ENCODE assay signal across 19 cellular contexts in the genomic region with DNA sequence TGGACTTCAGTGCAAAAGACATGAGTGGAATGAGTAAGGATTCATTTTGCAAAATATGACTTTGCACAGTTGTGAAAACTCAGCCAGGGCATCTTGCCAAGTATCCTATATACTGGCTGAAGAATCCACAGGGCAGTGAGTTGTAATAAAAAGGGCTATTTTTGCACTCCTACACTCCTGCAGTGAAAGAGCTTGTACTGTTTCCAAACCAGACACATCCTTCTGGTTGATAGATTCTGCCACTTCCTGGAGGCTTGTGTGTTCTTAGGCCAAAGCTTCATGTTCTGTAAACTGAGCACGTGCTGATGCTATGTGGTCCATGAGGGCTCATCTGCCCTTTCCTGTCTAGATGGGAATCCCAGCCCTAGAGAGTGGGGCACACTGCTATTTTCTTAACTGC. TPM values are rescaled to one million over a fixed set of nuclear protein-coding genes. Genes with fewer than 3 reads are reported as not detected.
DNase-seq lines count a peak whose midpoint lies in the region; ATAC-seq and TF ChIP-seq lines count a peak whose summit lies in the region.
"Had no signal": no experiment of that assay in that cellular context is flagged by ENCODE, and none has a peak within 500 bp of the region (broad histone marks: within the 10 kb centered on the region; RNA-seq: fewer than 3 reads in every experiment).

No MANE protein-coding gene starts in this region.

- no peak overlapping the region for H3K14ac ChIP-seq in mesenchymal stem cell (ENCODE audit: low read length in 2 of 2)

- H4K91ac ChIP-seq in mesenchymal stem cell (ENCODE audit: low read length), result no peak overlapping the region

- no peak overlapping the region for H2AK5ac ChIP-seq in mesenchymal stem cell (ENCODE audit: low read length, severe bottlenecking)

- 5% methylated on average over 1 of the region's 1 CpG for WGBS in mesenchymal stem cell
- 18 to 56% (median 28%) methylated on average over 1 of the region's 1 CpG for WGBS in spleen, 5 donors

- intact Hi-C loops in spleen (cut with DNase I; ENCODE audit: low total_unique reads), result no loop called here

- no peaks in the 10 kb centered on the region for H3K9me3 Mint-ChIP-seq in activated T-cell treated with anti-CD3 and anti-CD28 coated beads, Interleukin-2, amount 50 U/mL, for 4 hours
- H3K9me3 Mint-ChIP-seq: activated CD4-positive, alpha-beta memory T cell treated with anti-CD3 and anti-CD28 coated beads, Interleukin-2, amount 10 ng/mL, durations not matched to agents 7 days and 5 days; CD14-positive monocyte; H9 had no signal

- TF ChIP-seq POLR2A in spleen (IDR thresholded peaks at IDR 0.05), result no peak

- DNase-seq in EH (ENCODE audit: low read depth), result peak; percentile 60
- peak; percentile 6 for DNase-seq in LHCN-M2 (ENCODE audit: low read depth)
- peak; percentile 44 for DNase-seq in cerebellum (ENCODE audit: low spot score)
- peak; percentile 55 for DNase-seq in mesenchymal stem cell
- DNase-seq in activated T-cell treated with anti-CD3 and anti-CD28 coated beads, Interleukin-2, amount 50 U/mL, for 4 hours, result no peak
- no peak for DNase-seq in spleen
- no peak for DNase-seq in GM19240 (ENCODE audit: insufficient read length, low spot score)
- DNase-seq: activated CD4-positive, alpha-beta memory T cell treated with anti-CD3 and anti-CD28 coated beads, Interleukin-2, amount 10 ng/mL, durations not matched to agents 7 days and 5 days; DND-41; H9; hippocampal formation; left cardiac atrium; naive thymus-derived CD4-positive, alpha-beta T cell; NCI-H2081; SIG-M5; stimulated activated CD4-positive, alpha-beta T cell treated with anti-CD3 and anti-CD28 coated beads, Interleukin-1b, Interleukin-23, amount 100 ng/mL, for 48 hours; thyroid gland had no signal

- no peaks in the 10 kb centered on the region for H3K27me3 Mint-ChIP-seq in activated T-cell treated with anti-CD3 and anti-CD28 coated beads, Interleukin-2, amount 50 U/mL, for 4 hours (ENCODE audit: low read depth)
- H3K27me3 Mint-ChIP-seq: activated CD4-positive, alpha-beta memory T cell treated with anti-CD3 and anti-CD28 coated beads, Interleukin-2, amount 10 ng/mL, durations not matched to agents 7 days and 5 days had no signal

- H3K4me1 Mint-ChIP-seq in activated T-cell treated with anti-CD3 and anti-CD28 coated beads, Interleukin-2, amount 50 U/mL, for 4 hours (ENCODE audit: low read depth), result no peaks in the 10 kb centered on the region
- H3K4me1 Mint-ChIP-seq: CD14-positive monocyte had no signal

- no peaks in the 10 kb centered on the region for H3K36me3 Mint-ChIP-seq in activated T-cell treated with anti-CD3 and anti-CD28 coated beads, Interleukin-2, amount 50 U/mL, for 4 hours (ENCODE audit: insufficient read depth)
- H3K36me3 Mint-ChIP-seq: CD14-positive monocyte; naive thymus-derived CD4-positive, alpha-beta T cell had no signal

- H3K4me2 ChIP-seq in mesenchymal stem cell (ENCODE audit: low read length, poor library complexity, severe bottlenecking), result no peak overlapping the region

- H2BK5ac ChIP-seq in mesenchymal stem cell (ENCODE audit: low read depth, low read length, poor library complexity, severe bottlenecking), result no peak overlapping the region

- H3K18ac ChIP-seq in mesenchymal stem cell (ENCODE audit: low read depth in 1 of 2, low read length in 2 of 2), result peak overlapping the region in 1 of 2 experiments; percentile 1

- H3K4me1 ChIP-seq in mesenchymal stem cell (ENCODE audit: control insufficient read depth, insufficient read depth, low read depth, low read length) (peaks cover 16% of the 10 kb centered on the region), spleen (no peaks in the 10 kb centered on the region)

- no peaks in the 10 kb centered on the region for H3K9me3 ChIP-seq in mesenchymal stem cell (ENCODE audit: control insufficient read depth, low read length)
- no peaks in the 10 kb centered on the region for H3K9me3 ChIP-seq in spleen
- H3K9me3 ChIP-seq: thyroid gland had no signal

- no peaks in the 10 kb centered on the region for H3K27me3 ChIP-seq in mesenchymal stem cell (ENCODE audit: control insufficient read depth in 1 of 2, insufficient read depth in 1 of 2, low read length in 2 of 2)
- H3K27me3 ChIP-seq in spleen (replicated peaks in 1 of 7), result no peaks in the 10 kb centered on the region
- H3K27me3 ChIP-seq: thyroid gland had no signal

- no peak overlapping the region for H3K23ac ChIP-seq in mesenchymal stem cell (ENCODE audit: low read length in 2 of 2)

- no peak overlapping the region for H3K4ac ChIP-seq in mesenchymal stem cell (ENCODE audit: low read depth in 1 of 2, low read length in 2 of 2)

- no peak overlapping the region for H3K4me3 Mint-ChIP-seq in activated T-cell treated with anti-CD3 and anti-CD28 coated beads, Interleukin-2, amount 50 U/mL, for 4 hours
- H3K4me3 Mint-ChIP-seq: activated CD4-positive, alpha-beta memory T cell treated with anti-CD3 and anti-CD28 coated beads, Interleukin-2, amount 10 ng/mL, durations not matched to agents 7 days and 5 days; CD14-positive monocyte; H9; naive thymus-derived CD4-positive, alpha-beta T cell had no signal

- no peak overlapping the region for H4K8ac ChIP-seq in mesenchymal stem cell (ENCODE audit: low read length)

- no peak for TF ChIP-seq CTCF in spleen (IDR thresholded peaks at IDR 0.05 in 8 of 11, conservative IDR thresholded peaks at IDR 0.05 in 3 of 11)

- no peak overlapping the region for H2BK120ac ChIP-seq in mesenchymal stem cell (ENCODE audit: low read depth, low read length)

- H2BK12ac ChIP-seq in mesenchymal stem cell (ENCODE audit: low read length in 2 of 2), result no peak overlapping the region

- no peaks in the 10 kb centered on the region for H3K79me1 ChIP-seq in mesenchymal stem cell (replicated peaks; ENCODE audit: low read length, poor library complexity, severe bottlenecking)

- H3K36me3 ChIP-seq in mesenchymal stem cell (ENCODE audit: control insufficient read depth in 1 of 2, insufficient read depth in 2 of 2, low read depth in 1 of 2, low read length in 2 of 2) (no peaks in the 10 kb centered on the region), spleen (no peaks in the 10 kb centered on the region)
- H3K36me3 ChIP-seq: thyroid gland had no signal

- H3K9ac ChIP-seq in mesenchymal stem cell (ENCODE audit: low read length), result no peak overlapping the region

- H3K27ac ChIP-seq in mesenchymal stem cell (ENCODE audit: low read length, poor library complexity, severe bottlenecking), result no peak overlapping the region
- H3K27ac ChIP-seq in spleen, result no peak overlapping the region
- H3K27ac ChIP-seq: thyroid gland had no signal

- no peak for ATAC-seq in activated T-cell treated with anti-CD3 and anti-CD28 coated beads, Interleukin-2, amount 50 U/mL, for 4 hours
- ATAC-seq in HG02642 (IDR thresholded peaks at IDR 0.05; ENCODE audit: poor library complexity, unreplicated experiment), result no peak
- ATAC-seq: left cardiac atrium; naive thymus-derived CD4-positive, alpha-beta T cell had no signal

- H2BK15ac ChIP-seq in mesenchymal stem cell (ENCODE audit: low read depth, poor library complexity, severe bottlenecking), result no peak overlapping the region

- no peak overlapping the region for H3K4me3 ChIP-seq in mesenchymal stem cell (ENCODE audit: insufficient read depth in 1 of 2, low read depth in 1 of 2, low read length in 2 of 2)
- H3K4me3 ChIP-seq in spleen, result no peak overlapping the region
- H3K4me3 ChIP-seq: thyroid gland had no signal

- no peak overlapping the region for H2AFZ ChIP-seq in mesenchymal stem cell (ENCODE audit: low read depth, low read length)

RNA-seq across cellular contexts. Expression of gene GMPR, which starts 34.9 kb away (rescaled TPM):
- total RNA-seq in LHCN-M2 (2014; rRNA removed) (4.9 and 6.0 TPM in 2 replicates), cerebellum (3.9 TPM), spleen (10 to 100 TPM in 6 of 7 donors, 1 to 10 TPM in 1; 9.6 to 37.4 (median 14.0) TPM)
- 11.8 TPM for polyA plus RNA-seq in LHCN-M2 (2012)
- 23.7 TPM for polyA plus RNA-seq in mesenchymal stem cell (2013, experiment 1 of 2)
- polyA plus RNA-seq in mesenchymal stem cell (2013, experiment 2 of 2), result 26.0 TPM
- total RNA-seq in activated T-cell treated with anti-CD3 and anti-CD28 coated beads, Interleukin-2, amount 50 U/mL, for 4 hours, result 1 to 10 TPM in 1 of 3 donors, under 1 TPM in 2; 0.38 to 1.2 (median 0.58) TPM
- polyA plus RNA-seq in spleen, result 10 to 100 TPM in 1 of 3 donors, 1 to 10 TPM in 2; 5.4 to 16.3 (median 6.6) TPM

Comparison
In these comparisons a context has a peak if more than half of its experiments do, and no peak if none do; other contexts are left out.
1. DNase-seq: peak in EH (single experiment), LHCN-M2 (single experiment), cerebellum (single experiment) and mesenchymal stem cell (single experiment); none in activated T-cell treated with anti-CD3 and anti-CD28 coated beads, Interleukin-2, amount 50 U/mL, for 4 hours (single experiment), spleen (single experiment) and GM19240 (single experiment).